ENCODE assay signal across 8 cellular contexts in genomic region chr16:14310519-14310991, GRCh38.
A peak's percentile ranks its signal among the peaks of the same experiment; 100 is the strongest.
DNase-seq lines count a peak whose midpoint lies in the region; ATAC-seq and TF ChIP-seq lines count a peak whose summit lies in the region.

No MANE protein-coding gene starts in this region.

- intact Hi-C loops in PC-3 (cut with micrococcal nuclease): no loop called here

- no peaks in the 10 kb centered on the region; the same call in 1 of the 2 replicates for H3K79me2 ChIP-seq in H9 (ENCODE audit: insufficient read depth, low read length)
- peaks cover 90% of the 10 kb centered on the region for H3K79me2 ChIP-seq in PC-3 (ENCODE audit: low read length)

- no peaks in the 10 kb centered on the region; a peak in 1 of 5 replicates for H3K9me3 Mint-ChIP-seq in H9
- no peaks in the 10 kb centered on the region for H3K9me3 Mint-ChIP-seq in activated CD8-positive, alpha-beta memory T cell treated with anti-CD3 and anti-CD28 coated beads, Interleukin-2, amount 10 ng/mL, durations not matched to agents 7 days and 5 days (ENCODE audit: low read depth)

- no peak for ATAC-seq in PC-3
- ATAC-seq in activated CD8-positive, alpha-beta memory T cell treated with anti-CD3 and anti-CD28 coated beads, Interleukin-2, amount 10 ng/mL, durations not matched to agents 7 days and 5 days: no peak

- H3K9me2 ChIP-seq in PC-3 (replicated peaks; ENCODE audit: low read length): no peaks in the 10 kb centered on the region

- CTCF ChIA-PET in PC-3 (lab: Charles Lee): no interaction called here
- CTCF ChIA-PET in activated CD8-positive, alpha-beta memory T cell treated with anti-CD3 and anti-CD28 coated beads, Interleukin-2, amount 10 ng/mL, durations not matched to agents 7 days and 5 days (lab: Charles Lee): interaction anchor here (0.9 kb wide), 1 partner anchor 21 kb away, joined by 3 read pairs; no protein-coding TSS in a partner anchor

- no peak overlapping the region for H2BK5ac ChIP-seq in H9 (ENCODE audit: insufficient read length, low read length)

- H3K36me3 ChIP-seq in PC-3 (ENCODE audit: low read depth, low read length): no peaks in the 10 kb centered on the region
- H3K36me3 ChIP-seq in WERI-Rb-1: no peaks in the 10 kb centered on the region

- no peak overlapping the region for H4K8ac ChIP-seq in H9 (replicated peaks; ENCODE audit: insufficient read length, low read depth, low read length)

- H3K4me1 ChIP-seq in H9 (ENCODE audit: insufficient read depth, low read length) (no peaks in the 10 kb centered on the region; the same call in 1 of the 2 replicates), PC-3 (ENCODE audit: insufficient read depth, low read length) (peaks cover 52% of the 10 kb centered on the region)

- H3K27me3 ChIP-seq in H9 (ENCODE audit: insufficient read depth, low read length): no peaks in the 10 kb centered on the region
- no peaks in the 10 kb centered on the region for H3K27me3 ChIP-seq in PC-3 (ENCODE audit: low read length)
- no peaks in the 10 kb centered on the region for H3K27me3 ChIP-seq in WERI-Rb-1 (ENCODE audit: insufficient read depth, low read depth, severe bottlenecking)

- BruUV-seq in PC-3 (replicated peaks; lab: Mats Ljungman, UMichigan): no TSS peak

- H2BK15ac ChIP-seq in H9 (ENCODE audit: low read depth, low read length): no peak overlapping the region

- H3K27ac Mint-ChIP-seq in H9: peak overlapping the region; percentile 55 to 98 (median 83); a peak in 5 of 7 replicates
- H3K27ac Mint-ChIP-seq in activated CD8-positive, alpha-beta memory T cell treated with anti-CD3 and anti-CD28 coated beads, Interleukin-2, amount 10 ng/mL, durations not matched to agents 7 days and 5 days: no peak overlapping the region

- POLR2A ChIA-PET in PC-3 (lab: Charles Lee; ENCODE audit: unreplicated experiment): no interaction called here

- peaks cover 49 to 59% of the 10 kb centered on the region in 2 experiments for H3K4me1 Mint-ChIP-seq in H9
- H3K4me1 Mint-ChIP-seq in activated CD8-positive, alpha-beta memory T cell treated with anti-CD3 and anti-CD28 coated beads, Interleukin-2, amount 10 ng/mL, durations not matched to agents 7 days and 5 days: peaks cover 8% of the 10 kb centered on the region

- WGBS in H9 (ENCODE audit: extremely low coverage, insufficient read length, low lambda C conversion rate): no CpG with 5 or more reads among the region's 10 CpGs

- H3K4me3 ChIP-seq in PC-3 (ENCODE audit: low read length): no peak overlapping the region
- no peak overlapping the region for H3K4me3 ChIP-seq in WERI-Rb-1 (ENCODE audit: low read depth, low read length)

- DNase-seq in H9: peak; percentile 65
- no peak for DNase-seq in PC-3
- peak; percentile 53 for DNase-seq in iPS-NIHi11 (ENCODE audit: low spot score)
- DNase-seq in WERI-Rb-1: no peak
- no peak for DNase-seq in SW480 (ENCODE audit: low spot score)
- no peak for DNase-seq in activated effector memory CD4-positive, alpha-beta T cell treated with anti-CD3 and anti-CD28 coated beads, Interleukin-2, amount 50 U/mL, for 16 hours
- DNase-seq in activated CD8-positive, alpha-beta memory T cell treated with anti-CD3 and anti-CD28 coated beads, Interleukin-2, amount 10 ng/mL, durations not matched to agents 7 days and 5 days: no peak

- H4K91ac ChIP-seq in H9 (ENCODE audit: insufficient read length, low read depth, low read length): no peak overlapping the region

- H3K23me2 ChIP-seq in H9 (ENCODE audit: insufficient read length, low read depth, low read length, poor library complexity, severe bottlenecking): no peaks in the 10 kb centered on the region

- peak overlapping the region in 1 of 2 experiments; percentile 31; a peak in 1 of 5 replicates for H3K4me3 Mint-ChIP-seq in H9
- H3K4me3 Mint-ChIP-seq in activated CD8-positive, alpha-beta memory T cell treated with anti-CD3 and anti-CD28 coated beads, Interleukin-2, amount 10 ng/mL, durations not matched to agents 7 days and 5 days: no peak overlapping the region

- peak; percentile 61 for TF ChIP-seq CTCF in GM12872 (IDR thresholded peaks at IDR 0.05; ENCODE audit: insufficient read depth, low read depth, low read length)
- TF ChIP-seq CTCF in H9 (conservative IDR thresholded peaks at IDR 0.05): peak; percentile 57
- TF ChIP-seq CTCF in PC-3 (conservative IDR thresholded peaks at IDR 0.05; ENCODE audit: low read depth, low read length): no peak
- no peak for TF ChIP-seq CTCF in WERI-Rb-1 (IDR thresholded peaks at IDR 0.05; ENCODE audit: low read depth, low read length)

- H3K27ac ChIP-seq in H9 (ENCODE audit: insufficient read length, low read depth, low read length) (no peak overlapping the region), PC-3 (ENCODE audit: low read length) (peak overlapping the region; percentile 87), WERI-Rb-1 (no peak overlapping the region)

- H2AFZ ChIP-seq in H9 (ENCODE audit: low read length) (no peak overlapping the region), PC-3 (ENCODE audit: low read length) (no peak overlapping the region)

- no peak overlapping the region for H2BK120ac ChIP-seq in H9 (ENCODE audit: low read depth, low read length, poor library complexity, severe bottlenecking)

- H3K56ac ChIP-seq in H9 (ENCODE audit: insufficient read length, low read depth, low read length): no peak overlapping the region

- H2BK20ac ChIP-seq in H9 (ENCODE audit: low read depth, low read length, poor library complexity, severe bottlenecking): no peak overlapping the region

- no peak overlapping the region for H3K14ac ChIP-seq in H9 (ENCODE audit: insufficient read depth, low read length)

- no peak overlapping the region for H3K9ac ChIP-seq in H9 (ENCODE audit: extremely low read depth, insufficient read length, low read length)
- H3K9ac ChIP-seq in PC-3 (ENCODE audit: low read length): no peak overlapping the region

- H2BK12ac ChIP-seq in H9 (ENCODE audit: insufficient read length, low read depth, low read length): no peak overlapping the region

- no peak overlapping the region for H3K23ac ChIP-seq in H9 (ENCODE audit: insufficient read length, low read depth, low read length)

- H2AK5ac ChIP-seq in H9 (ENCODE audit: insufficient read length, low read length): no peak overlapping the region

- peaks cover 0 to 5% (median 3%) of the 10 kb centered on the region in 3 experiments; a peak in 4 of 7 replicates for H3K36me3 Mint-ChIP-seq in H9 (ENCODE audit: insufficient read depth in 1 of 3, low read depth in 3 of 3)
- no peaks in the 10 kb centered on the region for H3K36me3 Mint-ChIP-seq in activated CD8-positive, alpha-beta memory T cell treated with anti-CD3 and anti-CD28 coated beads, Interleukin-2, amount 10 ng/mL, durations not matched to agents 7 days and 5 days

- H3K9me3 ChIP-seq in H9 (ENCODE audit: control insufficient read depth, low read depth, low read length) (no peaks in the 10 kb centered on the region), PC-3 (ENCODE audit: low read length) (no peaks in the 10 kb centered on the region), WERI-Rb-1 (ENCODE audit: severe bottlenecking) (no peaks in the 10 kb centered on the region)

- H3K4ac ChIP-seq in H9 (ENCODE audit: low read depth, low read length): no peak overlapping the region

- H3K4me2 ChIP-seq in H9 (ENCODE audit: insufficient read depth, insufficient read length, low read length): no peak overlapping the region
- peak overlapping the region; percentile 58; the same call in 1 of the 2 replicates for H3K4me2 ChIP-seq in PC-3 (ENCODE audit: low read length)

- no peaks in the 10 kb centered on the region for H3F3A ChIP-seq in PC-3 (ENCODE audit: low read length, unreplicated experiment)

- no peak overlapping the region for H3K18ac ChIP-seq in H9 (ENCODE audit: insufficient read length, low read depth, low read length)

- H4K5ac ChIP-seq in H9 (ENCODE audit: insufficient read length, low read depth, low read length): no peak overlapping the region

- no peaks in the 10 kb centered on the region for H3K79me1 ChIP-seq in H9 (ENCODE audit: insufficient read depth, low read depth, low read length, poor library complexity, severe bottlenecking)

- no peaks in the 10 kb centered on the region; the same call in 1 of the 2 replicates for H3K27me3 Mint-ChIP-seq in H9 (ENCODE audit: low read depth)
- H3K27me3 Mint-ChIP-seq in activated CD8-positive, alpha-beta memory T cell treated with anti-CD3 and anti-CD28 coated beads, Interleukin-2, amount 10 ng/mL, durations not matched to agents 7 days and 5 days: peaks cover 1% of the 10 kb centered on the region

- H3T11ph ChIP-seq in H9 (ENCODE audit: low read length): no peak overlapping the region

- H4K20me1 ChIP-seq in H9 (ENCODE audit: control insufficient read depth, insufficient read depth, insufficient read length): no peaks in the 10 kb centered on the region
- no peaks in the 10 kb centered on the region for H4K20me1 ChIP-seq in PC-3 (ENCODE audit: low read length)

Comparison
In these comparisons a context has a peak if more than half of its experiments do, and no peak if none do; other contexts are left out.
1. CTCF ChIP-seq: peak in GM12872 (single experiment) and H9 (single experiment); none in PC-3 (single experiment) and WERI-Rb-1 (single experiment).
2. DNase-seq: peak in H9 (single experiment) and iPS-NIHi11 (single experiment); none in PC-3 (single experiment), WERI-Rb-1 (single experiment), SW480 (single experiment), activated effector memory CD4-positive, alpha-beta T cell treated with anti-CD3 and anti-CD28 coated beads, Interleukin-2, amount 50 U/mL, for 16 hours (single experiment) and activated CD8-positive, alpha-beta memory T cell treated with anti-CD3 and anti-CD28 coated beads, Interleukin-2, amount 10 ng/mL, durations not matched to agents 7 days and 5 days (single experiment).